8 cellular contexts compared by ENCODE assay signal in the genomic region with DNA sequence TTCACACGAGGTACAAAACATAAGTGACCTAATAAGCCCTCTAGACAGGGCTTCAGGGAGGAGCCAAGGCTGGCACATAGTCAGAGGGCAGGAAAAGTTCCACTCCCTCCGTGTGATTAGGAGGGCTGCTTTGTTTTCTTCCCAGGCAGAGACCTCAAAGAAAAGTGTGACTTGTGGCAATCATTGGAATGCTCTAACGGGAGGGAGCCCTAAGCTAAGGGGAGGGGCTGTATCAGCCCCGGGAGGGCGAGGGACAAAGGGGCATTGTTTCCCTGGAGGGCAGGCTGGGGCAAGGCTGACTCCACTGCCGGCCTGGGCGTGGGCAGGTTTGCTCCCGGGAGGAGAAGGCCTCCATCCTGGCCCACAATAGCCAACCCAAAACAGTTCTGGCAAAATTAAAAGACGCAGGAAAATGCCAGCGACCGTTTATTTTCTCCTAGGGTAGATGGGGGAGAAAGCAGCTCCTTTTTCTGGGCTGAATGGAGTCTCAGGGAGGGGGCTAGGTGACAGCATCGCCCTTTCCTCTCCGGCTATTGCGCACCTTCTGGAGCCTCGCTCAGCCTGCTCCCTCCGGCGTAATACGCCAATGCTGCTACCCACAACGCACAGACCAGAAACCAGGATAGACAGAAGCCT.
DNase-seq lines count a peak whose midpoint lies in the region; ATAC-seq and TF ChIP-seq lines count a peak whose summit lies in the region.

No MANE protein-coding gene starts in this region.

- H3K9me3 Mint-ChIP-seq in activated naive CD8-positive, alpha-beta T cell treated with anti-CD3 and anti-CD28 coated beads, Interleukin-2, amount 50 U/mL, for 24 hours, result no peaks in the 10 kb centered on the region

- peak overlapping the region; percentile 63 to 66 for H3K4me3 ChIP-seq in HCT116 (replicated peaks in 1 of 2; ENCODE audit: low read depth in 1 of 2, low read length in 2 of 2)
- peak overlapping the region; percentile 56 for H3K4me3 ChIP-seq in iPS-11a (ENCODE audit: low read depth, low read length)

- peak overlapping the region; percentile 90 for H3K27ac ChIP-seq in HCT116 (ENCODE audit: low read depth, low read length)

- RAD21 ChIA-PET in HCT116 (lab: Charles Lee; ENCODE audit: low non-redundant PET in 1 of 2, low total read pairs in 2 of 2, uncharacterized antibody in 2 of 2, unreplicated experiment in 2 of 2), result interaction anchor here in 1 of 2 experiments (0.7 to 1.0 kb wide), 2 partner anchors 81 to 530 kb away, joined by 3 read pairs; no protein-coding TSS in a partner anchor

- no peak for TF ChIP-seq POLR2A in HCT116 (IDR thresholded peaks at IDR 0.05; ENCODE audit: borderline replicate concordance, extremely low read depth, insufficient read depth, insufficient read length)

- peak; percentile 65 for ATAC-seq in HCT116
- ATAC-seq in activated naive CD8-positive, alpha-beta T cell treated with anti-CD3 and anti-CD28 coated beads, Interleukin-2, amount 50 U/mL, for 24 hours, result no peak
- no peak for ATAC-seq in GM19324 (IDR thresholded peaks at IDR 0.05; ENCODE audit: low FRiP score, unreplicated experiment)

- CTCF ChIA-PET in HCT116 (lab: Charles Lee), result interaction anchor here (0.7 to 5.9 kb wide), 7 partner anchors 42 to 1244 kb away, joined by 3 to 83 read pairs (median 3); a partner anchor contains a TSS

- DNase-seq in HCT116 (ENCODE audit: low read depth, low spot score), result peak; percentile 90
- no peak for DNase-seq in activated naive CD8-positive, alpha-beta T cell treated with anti-CD3 and anti-CD28 coated beads, Interleukin-2, amount 50 U/mL, for 24 hours
- peak; percentile 80 for DNase-seq in retina
- no peak for DNase-seq in GOT3 (lab: John Stamatoyannopoulos, UW)
- no peak for DNase-seq in NK-92 (lab: John Stamatoyannopoulos, UW; ENCODE audit: unreplicated experiment)
- DNase-seq in activated effector memory CD4-positive, alpha-beta T cell treated with anti-CD3 and anti-CD28 coated beads, Interleukin-2, amount 50 U/mL, for 16 hours, result no peak

- POLR2A ChIA-PET in HCT116 (lab: Charles Lee), result interaction anchor here (1.0 to 3.4 kb wide), 8 partner anchors 9 to 83 kb away, joined by 4 to 36 read pairs (median 5); a partner anchor contains a TSS

- no peaks in the 10 kb centered on the region for H3K9me3 ChIP-seq in HCT116 (ENCODE audit: control insufficient read depth in 1 of 2, insufficient read depth in 1 of 2, low read depth in 1 of 2, low read length in 2 of 2)

- H3K9ac ChIP-seq in HCT116 (ENCODE audit: low read length), result peak overlapping the region; percentile 77

- no TSS peak for BruUV-seq in HCT116 (replicated peaks; lab: Mats Ljungman, UMichigan)

- H3K36me3 ChIP-seq in HCT116 (ENCODE audit: control insufficient read depth in 1 of 2, insufficient read depth in 2 of 2, low read length in 2 of 2), result no peaks in the 10 kb centered on the region

- peak overlapping the region; percentile 95 for H3K4me2 ChIP-seq in HCT116 (ENCODE audit: low read length)

- no peaks in the 10 kb centered on the region for H3K36me3 Mint-ChIP-seq in activated naive CD8-positive, alpha-beta T cell treated with anti-CD3 and anti-CD28 coated beads, Interleukin-2, amount 50 U/mL, for 24 hours (ENCODE audit: low read depth)

- intact Hi-C loops in HCT116 (cut with micrococcal nuclease), result loop anchor here (2.0 to 10.0 kb wide), 3 partner anchors 177 to 775 kb away; a partner anchor contains a TSS

- H3K4me1 Mint-ChIP-seq in activated naive CD8-positive, alpha-beta T cell treated with anti-CD3 and anti-CD28 coated beads, Interleukin-2, amount 50 U/mL, for 24 hours, result peaks cover 52% of the 10 kb centered on the region

- H3K9me2 ChIP-seq in HCT116 (ENCODE audit: insufficient read depth), result no peaks in the 10 kb centered on the region

- TF ChIP-seq CTCF in HCT116 (IDR thresholded peaks at IDR 0.05 in 2 of 3, conservative IDR thresholded peaks at IDR 0.05 in 1 of 3; ENCODE audit: borderline replicate concordance in 1 of 3, insufficient read depth in 1 of 3, low read depth in 2 of 3, low read length in 2 of 3), result no peak

- peaks cover 17% of the 10 kb centered on the region for H3K27me3 Mint-ChIP-seq in activated naive CD8-positive, alpha-beta T cell treated with anti-CD3 and anti-CD28 coated beads, Interleukin-2, amount 50 U/mL, for 24 hours

- H3K27ac Mint-ChIP-seq in activated naive CD8-positive, alpha-beta T cell treated with anti-CD3 and anti-CD28 coated beads, Interleukin-2, amount 50 U/mL, for 24 hours, result peak overlapping the region; percentile 57

- TF ChIP-seq RAD21 in HCT116 (IDR thresholded peaks at IDR 0.05; ENCODE audit: low read depth), result peak; percentile 19; the same call in 1 of the 2 replicates

- H2AFZ ChIP-seq in HCT116 (ENCODE audit: low read depth, low read length, poor library complexity, severe bottlenecking), result peak overlapping the region; percentile 47

- no peaks in the 10 kb centered on the region for H4K20me1 ChIP-seq in HCT116 (ENCODE audit: insufficient read depth)

- peaks cover 32 to 55% of the 10 kb centered on the region in 2 experiments for H3K4me1 ChIP-seq in HCT116 (ENCODE audit: control insufficient read depth in 1 of 2, insufficient read depth in 2 of 2, low read length in 2 of 2)

- no peaks in the 10 kb centered on the region for H3K79me2 ChIP-seq in HCT116 (ENCODE audit: insufficient read depth, low read length)

- peak overlapping the region; percentile 84 for H3K4me3 Mint-ChIP-seq in activated naive CD8-positive, alpha-beta T cell treated with anti-CD3 and anti-CD28 coated beads, Interleukin-2, amount 50 U/mL, for 24 hours

- H3K27me3 ChIP-seq in HCT116 (ENCODE audit: insufficient read depth, low read length), result no peaks in the 10 kb centered on the region

TF ChIP-seq in HCT116, 20 proteins besides CTCF, POLR2A, EP300 and RAD21:
- TF ChIP-seq JUND (IDR thresholded peaks at IDR 0.05) (peak; percentile 55), ELF1 (IDR thresholded peaks at IDR 0.05; ENCODE audit: borderline replicate concordance, low read depth) (no peak), TCF7L2 (IDR thresholded peaks at IDR 0.05; ENCODE audit: borderline replicate concordance, extremely low read depth, insufficient read depth, insufficient read length) (peak; percentile 79), POLR2AphosphoS5 (IDR thresholded peaks at IDR 0.05; ENCODE audit: low read depth, low read length) (peak; percentile 70), EGR1 (IDR thresholded peaks at IDR 0.05; ENCODE audit: low read depth) (peak; percentile 63), FOSL1 (IDR thresholded peaks at IDR 0.05; ENCODE audit: low read depth) (0 out of 2 replicates have a peak, but pooled peaks have one; percentile 29), CEBPB (IDR thresholded peaks at IDR 0.05; ENCODE audit: low read depth) (peak; percentile 71), CBX3 (IDR thresholded peaks at IDR 0.05; ENCODE audit: low read depth) (peak; percentile 51; the same call in 1 of the 2 replicates), EZH2phosphoT487 (IDR thresholded peaks at IDR 0.05; ENCODE audit: borderline replicate concordance) (no peak), SIN3A (IDR thresholded peaks at IDR 0.05; ENCODE audit: low read depth) (peak; percentile 75), SP1 (IDR thresholded peaks at IDR 0.05; ENCODE audit: low read depth) (peak; percentile 87)
- TF ChIP-seq, protein P1, sequence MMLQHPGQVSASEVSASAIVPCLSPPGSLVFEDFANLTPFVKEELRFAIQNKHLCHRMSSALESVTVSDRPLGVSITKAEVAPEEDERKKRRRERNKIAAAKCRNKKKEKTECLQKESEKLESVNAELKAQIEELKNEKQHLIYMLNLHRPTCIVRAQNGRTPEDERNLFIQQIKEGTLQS (IDR thresholded peaks at IDR 0.05), result no peak
- TF ChIP-seq, protein P2, sequence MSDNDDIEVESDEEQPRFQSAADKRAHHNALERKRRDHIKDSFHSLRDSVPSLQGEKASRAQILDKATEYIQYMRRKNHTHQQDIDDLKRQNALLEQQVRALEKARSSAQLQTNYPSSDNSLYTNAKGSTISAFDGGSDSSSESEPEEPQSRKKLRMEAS (IDR thresholded peaks at IDR 0.05), result peak; percentile 79
- TF ChIP-seq, protein P3, sequence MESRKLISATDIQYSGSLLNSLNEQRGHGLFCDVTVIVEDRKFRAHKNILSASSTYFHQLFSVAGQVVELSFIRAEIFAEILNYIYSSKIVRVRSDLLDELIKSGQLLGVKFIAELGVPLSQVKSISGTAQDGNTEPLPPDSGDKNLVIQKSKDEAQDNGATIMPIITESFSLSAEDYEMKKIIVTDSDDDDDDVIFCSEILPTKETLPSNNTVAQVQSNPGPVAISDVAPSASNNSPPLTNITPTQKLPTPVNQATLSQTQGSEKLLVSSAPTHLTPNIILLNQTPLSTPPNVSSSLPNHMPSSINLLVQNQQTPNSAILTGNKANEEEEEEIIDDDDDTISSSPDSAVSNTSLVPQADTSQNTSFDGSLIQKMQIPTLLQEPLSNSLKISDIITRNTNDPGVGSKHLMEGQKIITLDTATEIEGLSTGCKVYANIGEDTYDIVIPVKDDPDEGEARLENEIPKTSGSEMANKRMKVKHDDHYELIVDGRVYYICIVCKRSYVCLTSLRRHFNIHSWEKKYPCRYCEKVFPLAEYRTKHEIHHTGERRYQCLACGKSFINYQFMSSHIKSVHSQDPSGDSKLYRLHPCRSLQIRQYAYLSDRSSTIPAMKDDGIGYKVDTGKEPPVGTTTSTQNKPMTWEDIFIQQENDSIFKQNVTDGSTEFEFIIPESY (IDR thresholded peaks at IDR 0.05; ENCODE audit: extremely low read depth, insufficient replicate concordance, low read length), result peak; percentile 47

Comparison
In these comparisons a context has a peak if more than half of its experiments do, and no peak if none do; other contexts are left out.
1. DNase-seq: peak in HCT116 (single experiment) and retina (single experiment); none in activated naive CD8-positive, alpha-beta T cell treated with anti-CD3 and anti-CD28 coated beads, Interleukin-2, amount 50 U/mL, for 24 hours (single experiment), GOT3 (single experiment), NK-92 (single experiment) and activated effector memory CD4-positive, alpha-beta T cell treated with anti-CD3 and anti-CD28 coated beads, Interleukin-2, amount 50 U/mL, for 16 hours (single experiment).